1 cellular context compared by ENCODE assay signal in genomic region chr3:119676020-119676419, GRCh38.
TF ChIP-seq lines count a peak whose summit lies in the region.

No MANE protein-coding gene starts in this region.

TF ChIP-seq in HepG2, 621 proteins besides CTCF, POLR2A, EP300 and RAD21:
- TF ChIP-seq CEBPG (CRISPR knock-in tag; IDR thresholded peaks at IDR 0.05) (no peak), FOXO4 (CRISPR knock-in tag; conservative IDR thresholded peaks at IDR 0.05) (no peak), NAIF1 (CRISPR knock-in tag; IDR thresholded peaks at IDR 0.05; ENCODE audit: borderline replicate concordance) (no peak), ZFP90 (CRISPR knock-in tag; IDR thresholded peaks at IDR 0.05; ENCODE audit: borderline replicate concordance) (no peak), ISX (CRISPR knock-in tag; conservative IDR thresholded peaks at IDR 0.05) (no peak), ARNT2 (CRISPR knock-in tag; IDR thresholded peaks at IDR 0.05; ENCODE audit: low read depth) (no peak), ZNF253 (CRISPR knock-in tag; IDR thresholded peaks at IDR 0.05; ENCODE audit: borderline replicate concordance) (no peak), KLF13 (CRISPR knock-in tag; IDR thresholded peaks at IDR 0.05) (no peak), GMEB1 (CRISPR knock-in tag; IDR thresholded peaks at IDR 0.05; ENCODE audit: borderline replicate concordance) (no peak), JUN (CRISPR knock-in tag; IDR thresholded peaks at IDR 0.05) (no peak), ELK4 (CRISPR knock-in tag; IDR thresholded peaks at IDR 0.05; ENCODE audit: borderline replicate concordance) (no peak), ZNF383 (CRISPR knock-in tag; IDR thresholded peaks at IDR 0.05; ENCODE audit: borderline replicate concordance) (no peak), CSRNP1 (CRISPR knock-in tag; IDR thresholded peaks at IDR 0.05) (no peak), DNMT3B (CRISPR knock-in tag; conservative IDR thresholded peaks at IDR 0.05) (no peak), TMF1 (CRISPR knock-in tag; IDR thresholded peaks at IDR 0.05; ENCODE audit: low read depth) (no peak), CBX5 (CRISPR knock-in tag; IDR thresholded peaks at IDR 0.05; ENCODE audit: borderline replicate concordance) (no peak)
